Comparison of ENCODE assay signal across 8 cellular contexts in the genomic region with DNA sequence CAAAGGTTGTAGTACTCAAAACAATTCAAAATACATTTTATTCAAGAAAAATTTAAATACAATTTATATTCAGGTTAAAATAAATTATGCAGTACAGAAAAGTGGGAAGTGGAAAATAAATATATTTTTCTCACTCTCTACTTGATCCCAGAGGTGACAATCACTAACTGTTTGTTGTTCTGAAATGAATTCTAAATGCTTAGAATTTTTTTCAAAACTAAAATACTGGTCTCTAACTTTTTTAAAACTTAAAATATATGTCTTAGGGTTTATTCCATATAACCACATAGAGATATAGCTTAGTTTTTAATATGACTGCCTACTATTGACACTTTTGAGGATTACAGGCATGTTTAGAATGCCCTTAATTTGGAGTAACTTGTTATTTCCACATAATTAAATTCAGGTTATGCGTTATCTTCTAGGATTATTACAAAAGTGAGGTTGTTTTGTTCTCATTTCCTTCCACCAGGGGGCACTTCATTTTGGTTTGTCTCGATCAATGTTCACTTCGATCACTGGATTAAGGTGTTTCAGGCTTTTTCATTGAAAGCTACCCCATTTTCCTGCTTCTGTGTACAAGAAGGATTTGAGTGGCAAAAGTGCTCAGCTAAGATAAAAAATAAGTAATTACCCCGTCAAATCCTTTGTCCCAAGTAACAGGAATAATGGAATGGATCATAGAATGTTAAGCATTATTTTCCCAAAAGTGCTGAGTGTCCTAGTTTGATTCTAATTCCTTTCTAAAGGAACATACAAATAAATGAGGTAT. TPM values are rescaled to one million over a fixed set of nuclear protein-coding genes. Genes with fewer than 3 reads are reported as not detected.
DNase-seq lines count a peak whose midpoint lies in the region; ATAC-seq and TF ChIP-seq lines count a peak whose summit lies in the region.

No MANE protein-coding gene starts in this region.

- peak overlapping the region; percentile 11 for H3K27ac ChIP-seq in ACC112 (ENCODE audit: low read depth, low read length)
- peak overlapping the region; percentile 67 for H3K27ac ChIP-seq in brain microvascular endothelial cell
- peak overlapping the region in 1 of 3 donors; percentile 2 for H3K27ac ChIP-seq in right lobe of liver
- peak overlapping the region in 1 of 4 donors; percentile 59 for H3K27ac ChIP-seq in upper lobe of left lung

- CTCF ChIA-PET in GM10248 (lab: Yijun Ruan, JAX): interaction anchor here (0.6 to 6.8 kb wide), 35 partner anchors 8 to 1456 kb away, joined by 3 to 89 read pairs (median 3); no protein-coding TSS in a partner anchor

- 3% methylated on average over 4 of the region's 4 CpGs for WGBS in right lobe of liver (ENCODE audit: insufficient coverage, low coverage, low lambda C conversion rate, missing lambda C conversion rate)
- 9% methylated on average over 4 of the region's 4 CpGs for WGBS in upper lobe of left lung, 2 donors

- no peak for TF ChIP-seq POLR2A in right lobe of liver (IDR thresholded peaks at IDR 0.05)
- TF ChIP-seq POLR2A in upper lobe of left lung (IDR thresholded peaks at IDR 0.05): no peak

- TF ChIP-seq CTCF in GM10248 (IDR thresholded peaks at IDR 0.05; ENCODE audit: control extremely low read depth, extremely low read depth, low read depth, missing control alignments): peak; percentile 65
- TF ChIP-seq CTCF in brain microvascular endothelial cell (IDR thresholded peaks at IDR 0.05; ENCODE audit: low read depth, low read length, missing control alignments): peak; percentile 57
- peak; percentile 69 to 77 (median 72) for TF ChIP-seq CTCF in right lobe of liver (IDR thresholded peaks at IDR 0.05)
- peak; percentile 36 to 74 (median 67) for TF ChIP-seq CTCF in upper lobe of left lung (IDR thresholded peaks at IDR 0.05)

- H3K4me3 ChIP-seq in ACC112 (ENCODE audit: low read depth, low read length): peak overlapping the region; percentile 66
- H3K4me3 ChIP-seq in brain microvascular endothelial cell (ENCODE audit: low read depth, low read length): no peak overlapping the region
- peak overlapping the region in 2 of 3 donors; percentile 4 to 15 for H3K4me3 ChIP-seq in right lobe of liver
- peak overlapping the region in 2 of 4 donors; percentile 35 for H3K4me3 ChIP-seq in upper lobe of left lung

- H3K4me1 ChIP-seq in ACC112 (ENCODE audit: control insufficient read depth, insufficient read depth, low read length, unreplicated experiment) (peaks cover 17% of the 10 kb centered on the region), right lobe of liver (peaks cover 0 to 3% (median 0%) of the 10 kb centered on the region in 4 donors), upper lobe of left lung (peaks cover 8 to 19% (median 9%) of the 10 kb centered on the region in 4 donors)

- DNase-seq in GM10248 (ENCODE audit: extremely low spot score): no peak
- peak; percentile 64 for DNase-seq in NCI-H460 (ENCODE audit: extremely low read depth, low read depth)
- DNase-seq in brain microvascular endothelial cell: peak; percentile 45
- no peak for DNase-seq in right lobe of liver
- no peak for DNase-seq in upper lobe of left lung

- peak overlapping the region; percentile 89 for H2AFZ ChIP-seq in ACC112 (ENCODE audit: low read length, unreplicated experiment)

- intact Hi-C loops in right lobe of liver (cut with DNase I): no loop called here

- no peaks in the 10 kb centered on the region for H3K79me2 ChIP-seq in ACC112 (ENCODE audit: control insufficient read depth, insufficient read depth, low read length, unreplicated experiment)

- no peaks in the 10 kb centered on the region for H3K27me3 ChIP-seq in ACC112 (ENCODE audit: insufficient read depth, low read length)
- H3K27me3 ChIP-seq in brain microvascular endothelial cell (replicated peaks): no peaks in the 10 kb centered on the region
- H3K27me3 ChIP-seq in right lobe of liver: no peaks in the 10 kb centered on the region
- no peaks in the 10 kb centered on the region for H3K27me3 ChIP-seq in upper lobe of left lung

- H3K36me3 ChIP-seq in ACC112 (ENCODE audit: insufficient read depth, low read length) (no peaks in the 10 kb centered on the region), brain microvascular endothelial cell (replicated peaks) (no peaks in the 10 kb centered on the region), right lobe of liver (no peaks in the 10 kb centered on the region), upper lobe of left lung (no peaks in the 10 kb centered on the region)

- in situ Hi-C loops in brain microvascular endothelial cell (cut with HindIII; ENCODE audit: low pct_ligation_motif_present, low sequenced_read_pairs): loop anchor here (10.0 kb wide), 1 partner anchor 263 kb away; no protein-coding TSS in a partner anchor

- peak; percentile 45 for ATAC-seq in HG02938 (IDR thresholded peaks at IDR 0.05; ENCODE audit: unreplicated experiment)
- ATAC-seq in right lobe of liver: peak; percentile 84 to 89 (median 86)
- ATAC-seq in upper lobe of left lung (ENCODE audit: low FRiP score in 2 of 2): peak in 1 of 2 donors; percentile 88
- ATAC-seq in HG03045 (IDR thresholded peaks at IDR 0.05; ENCODE audit: unreplicated experiment): no peak

- POLR2A ChIA-PET in GM10248 (lab: Yijun Ruan, JAX): no interaction called here

- H3K9me3 ChIP-seq in right lobe of liver (no peaks in the 10 kb centered on the region), upper lobe of left lung (no peaks in the 10 kb centered on the region)

- TF ChIP-seq EP300 in upper lobe of left lung (IDR thresholded peaks at IDR 0.05): no peak

RNA-seq across cellular contexts. Expression of gene TFPI, which starts 27.1 kb away (rescaled TPM):
- total RNA-seq in NCI-H460 (2014; rRNA removed; shearing (Covaris generic)): 209 and 219 TPM in 2 replicates
- polyA plus RNA-seq in NCI-H460 (2014; cell fraction: nucleus; rRNA removed): 106 and 110 TPM in 2 replicates
- total RNA-seq in right lobe of liver (100 to 1,000 TPM; 145 to 223 (median 189) TPM), upper lobe of left lung (100 to 1,000 TPM in 5 of 6 donors, 10 to 100 TPM in 1; 92.3 to 293 (median 243) TPM)

Comparison
In these comparisons a context has a peak if more than half of its experiments do, and no peak if none do; other contexts are left out.
1. DNase-seq: peak in NCI-H460 (single experiment) and brain microvascular endothelial cell (single experiment); none in GM10248 (single experiment), right lobe of liver (0 of 3) and upper lobe of left lung (0 of 2).
2. Peak in every context shown above with its lines, with median percentiles within 50 percentile points of each other: CTCF ChIP-seq.